ENCODE assay signal across 32 cellular contexts in the genomic region with DNA sequence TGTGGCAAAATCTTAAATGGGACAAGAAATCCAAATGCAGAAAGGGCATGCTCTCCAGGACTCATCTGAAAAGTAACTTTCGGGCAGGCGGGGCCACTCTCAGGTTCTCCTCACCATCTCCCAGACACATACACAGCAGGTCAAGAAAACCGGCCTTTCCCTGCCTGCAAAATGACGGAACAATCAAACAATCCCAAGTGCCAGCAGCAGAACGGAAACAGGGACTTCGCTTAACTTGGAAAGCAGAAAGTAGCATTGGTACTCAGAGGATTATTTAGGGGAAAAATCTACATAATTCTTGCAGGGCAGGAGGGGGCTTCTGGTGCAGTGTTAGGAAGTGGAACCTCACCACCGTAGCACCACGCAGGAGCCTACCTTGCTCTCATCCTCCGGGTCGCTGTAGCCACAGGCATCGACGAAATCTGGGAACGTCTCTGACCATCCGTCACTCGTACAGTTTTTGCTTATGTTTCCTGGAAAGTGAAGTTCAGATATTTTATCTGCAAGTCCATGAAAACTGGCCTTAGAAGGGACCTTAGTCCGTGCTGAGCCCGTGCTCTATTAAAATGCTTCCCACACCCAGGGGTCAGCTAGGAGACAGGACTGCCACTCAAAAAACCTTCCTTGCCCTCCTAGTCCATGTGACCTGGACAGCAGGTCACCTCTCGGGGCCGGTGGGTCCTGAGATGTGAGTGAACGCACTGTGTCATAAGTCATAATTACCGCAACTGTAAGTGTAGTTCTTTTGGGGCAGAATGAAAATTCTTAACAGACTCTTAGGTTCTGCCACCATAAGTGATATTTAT. TPM values are rescaled to one million over a fixed set of nuclear protein-coding genes. Genes with fewer than 3 reads are reported as not detected.
A peak's percentile ranks its signal among the peaks of the same experiment; 100 is the strongest.
DNase-seq lines count a peak whose midpoint lies in the region; ATAC-seq and TF ChIP-seq lines count a peak whose summit lies in the region.
"Had no signal": no experiment of that assay in that cellular context is flagged by ENCODE, and none has a peak within 500 bp of the region (broad histone marks: within the 10 kb centered on the region; RNA-seq: fewer than 3 reads in every experiment).

No MANE protein-coding gene starts in this region.

- H4K20me1 ChIP-seq in neural progenitor cell (ENCODE audit: low read depth), result no peaks in the 10 kb centered on the region

- H3K36me3 Mint-ChIP-seq in neural progenitor cell, result peaks cover 5% of the 10 kb centered on the region

- WGBS in body of pancreas, 2 donors, result 83 to 88% methylated on average over 21 of the region's 21 CpGs

- no peak overlapping the region for H2AFZ ChIP-seq in neural progenitor cell (replicated peaks)
- H2AFZ ChIP-seq: hepatocyte had no signal

- no peak for TF ChIP-seq POLR2A in body of pancreas (IDR thresholded peaks at IDR 0.05)

- H3K9ac ChIP-seq in neural progenitor cell, result no peak overlapping the region
- no peak overlapping the region for H3K9ac ChIP-seq in stomach smooth muscle (ENCODE audit: low read length in 2 of 2)

- no peak for ATAC-seq in activated CD4-positive, CD25-positive, alpha-beta regulatory T cell treated with anti-CD3 and anti-CD28 coated beads, Interleukin-2, amount 50 U/mL, for 24 hours
- ATAC-seq in body of pancreas (no peak), HG03469 (IDR thresholded peaks at IDR 0.05; ENCODE audit: unreplicated experiment) (no peak), HG03139 (IDR thresholded peaks at IDR 0.05; ENCODE audit: unreplicated experiment) (no peak)
- ATAC-seq: K562 had no signal

- H3F3A ChIP-seq in neural progenitor cell (ENCODE audit: low read depth), result peaks cover 3% of the 10 kb centered on the region

- no peak overlapping the region for H3K4me3 ChIP-seq in body of pancreas
- no peak overlapping the region for H3K4me3 ChIP-seq in neural progenitor cell
- H3K4me3 ChIP-seq in stomach smooth muscle (ENCODE audit: low read length in 2 of 2), result no peak overlapping the region
- H3K4me3 ChIP-seq: hepatocyte, K562, SK-N-MC, vagina had no signal

- no peak overlapping the region for H3K4me3 Mint-ChIP-seq in neural progenitor cell
- H3K4me3 Mint-ChIP-seq: endodermal cell; T-helper 1 cell treated with Interleukin-12 subunit alpha and Interleukin-12 subunit beta and Interleukin-4 antibody, amounts not matched to agents 30 μg/mL and 1 μg/mL, for 36 hours had no signal

- H3K4me2 ChIP-seq in neural progenitor cell, result no peak overlapping the region
- H3K4me2 ChIP-seq: hepatocyte had no signal

- intact Hi-C loops in body of pancreas (cut with DNase I), result no loop called here

- TF ChIP-seq CTCF in body of pancreas (IDR thresholded peaks at IDR 0.05) (no peak), neural progenitor cell (IDR thresholded peaks at IDR 0.05) (no peak), GM10248 (IDR thresholded peaks at IDR 0.05; ENCODE audit: control extremely low read depth, extremely low read depth, low read depth, missing control alignments) (no peak)

- H3K27ac ChIP-seq in body of pancreas, result peak overlapping the region in 3 of 4 donors; percentile 34 to 57 (median 52)
- no peak overlapping the region for H3K27ac ChIP-seq in neural progenitor cell
- peak overlapping the region; percentile 18 for H3K27ac ChIP-seq in stomach smooth muscle (ENCODE audit: low read length)
- H3K27ac ChIP-seq: 22Rv1, hepatocyte, SK-N-MC, vagina had no signal

- peaks cover 11% of the 10 kb centered on the region for H3K9me3 Mint-ChIP-seq in neural progenitor cell

- DNase-seq in activated CD4-positive, CD25-positive, alpha-beta regulatory T cell treated with anti-CD3 and anti-CD28 coated beads, Interleukin-2, amount 50 U/mL, for 72 hours, result peak; percentile 9
- DNase-seq in body of pancreas (peak in 2 of 4 donors; percentile 2 to 4), neural progenitor cell (ENCODE audit: low spot score) (no peak), GM10248 (ENCODE audit: extremely low spot score) (no peak)
- DNase-seq: activated CD4-positive, alpha-beta T cell treated with anti-CD3 and anti-CD28 coated beads for 1 hour; activated naive CD4-positive, alpha-beta T cell; amniotic stem cell; Calu3; cortex of kidney; DND-41; foreskin fibroblast; mesendoderm; NCI-H1105 treated with DMSO at 0.1 percent for 48 hours; NCI-H2029; NCI-H2227 treated with DMSO at 0.1 percent for 48 hours; occipital lobe; stimulated activated CD4-positive, alpha-beta T cell treated with anti-CD3 and anti-CD28 coated beads, Interleukin-12 subunit alpha, Interleukin-12 subunit beta, amount 100 ng/mL, for 4 hours; stimulated activated CD4-positive, alpha-beta T cell treated with anti-CD3 and anti-CD28 coated beads, Interleukin-4, amount 100 ng/mL, for 1 hour had no signal

- POLR2A ChIA-PET in GM10248 (lab: Yijun Ruan, JAX), result no interaction called here

- no peaks in the 10 kb centered on the region for H3K27me3 ChIP-seq in body of pancreas
- H3K27me3 ChIP-seq in neural progenitor cell, result no peaks in the 10 kb centered on the region
- H3K27me3 ChIP-seq in stomach smooth muscle (ENCODE audit: control insufficient read depth in 1 of 2, insufficient read depth in 2 of 2, low read length in 2 of 2), result peaks cover 0 to 3% of the 10 kb centered on the region in 2 donors
- H3K27me3 ChIP-seq: hepatocyte, vagina had no signal

- H3K9me3 ChIP-seq in body of pancreas (no peaks in the 10 kb centered on the region), neural progenitor cell (ENCODE audit: low read depth) (no peaks in the 10 kb centered on the region), stomach smooth muscle (ENCODE audit: control insufficient read depth in 2 of 2, low read length in 2 of 2) (no peaks in the 10 kb centered on the region)
- H3K9me3 ChIP-seq: vagina had no signal

- H3K27ac Mint-ChIP-seq in neural progenitor cell, result peak overlapping the region; percentile 70
- H3K27ac Mint-ChIP-seq: endodermal cell; T-helper 1 cell treated with Interleukin-12 subunit alpha and Interleukin-12 subunit beta and Interleukin-4 antibody, amounts not matched to agents 30 μg/mL and 1 μg/mL, for 36 hours had no signal

- no peaks in the 10 kb centered on the region for H3K27me3 Mint-ChIP-seq in neural progenitor cell (ENCODE audit: insufficient read depth, low read depth)

- peaks cover 33% of the 10 kb centered on the region for H3K4me1 Mint-ChIP-seq in neural progenitor cell

- CTCF ChIA-PET in GM10248 (lab: Yijun Ruan, JAX), result no interaction called here

- H3K36me3 ChIP-seq in body of pancreas (replicated peaks in 1 of 2; ENCODE audit: insufficient read depth in 1 of 2, low read depth in 2 of 2) (peaks cover 0 to 1% of the 10 kb centered on the region in 2 donors), neural progenitor cell (no peaks in the 10 kb centered on the region), stomach smooth muscle (ENCODE audit: control insufficient read depth in 2 of 2, insufficient read depth in 2 of 2, low read length in 2 of 2) (peaks cover 3% of the 10 kb centered on the region in 2 donors)
- H3K36me3 ChIP-seq: vagina had no signal

- no peaks in the 10 kb centered on the region for H3K79me2 ChIP-seq in neural progenitor cell (ENCODE audit: low read depth)
- H3K79me2 ChIP-seq: hepatocyte had no signal

- H3K4me1 ChIP-seq in body of pancreas, result peaks cover 24% of the 10 kb centered on the region
- H3K4me1 ChIP-seq in neural progenitor cell, result peaks cover 24% of the 10 kb centered on the region
- peaks cover 29% of the 10 kb centered on the region for H3K4me1 ChIP-seq in stomach smooth muscle (ENCODE audit: control insufficient read depth, insufficient read depth, low read length)

RNA-seq across cellular contexts. Expression of gene VIPR2, which starts 41.1 kb away (rescaled TPM):
- total RNA-seq in body of pancreas, result 10 to 100 TPM; 10.9 to 18.2 TPM
- total RNA-seq in neural progenitor cell (ENCODE audit: low replicate concordance), result 0.92 and 3.1 TPM in 2 replicates
- total RNA-seq: bronchial epithelial cell, Calu3, MCF 10A, RPMI7951 had no signal
